Comparison of ENCODE assay signal across 8 cellular contexts in the genomic region with DNA sequence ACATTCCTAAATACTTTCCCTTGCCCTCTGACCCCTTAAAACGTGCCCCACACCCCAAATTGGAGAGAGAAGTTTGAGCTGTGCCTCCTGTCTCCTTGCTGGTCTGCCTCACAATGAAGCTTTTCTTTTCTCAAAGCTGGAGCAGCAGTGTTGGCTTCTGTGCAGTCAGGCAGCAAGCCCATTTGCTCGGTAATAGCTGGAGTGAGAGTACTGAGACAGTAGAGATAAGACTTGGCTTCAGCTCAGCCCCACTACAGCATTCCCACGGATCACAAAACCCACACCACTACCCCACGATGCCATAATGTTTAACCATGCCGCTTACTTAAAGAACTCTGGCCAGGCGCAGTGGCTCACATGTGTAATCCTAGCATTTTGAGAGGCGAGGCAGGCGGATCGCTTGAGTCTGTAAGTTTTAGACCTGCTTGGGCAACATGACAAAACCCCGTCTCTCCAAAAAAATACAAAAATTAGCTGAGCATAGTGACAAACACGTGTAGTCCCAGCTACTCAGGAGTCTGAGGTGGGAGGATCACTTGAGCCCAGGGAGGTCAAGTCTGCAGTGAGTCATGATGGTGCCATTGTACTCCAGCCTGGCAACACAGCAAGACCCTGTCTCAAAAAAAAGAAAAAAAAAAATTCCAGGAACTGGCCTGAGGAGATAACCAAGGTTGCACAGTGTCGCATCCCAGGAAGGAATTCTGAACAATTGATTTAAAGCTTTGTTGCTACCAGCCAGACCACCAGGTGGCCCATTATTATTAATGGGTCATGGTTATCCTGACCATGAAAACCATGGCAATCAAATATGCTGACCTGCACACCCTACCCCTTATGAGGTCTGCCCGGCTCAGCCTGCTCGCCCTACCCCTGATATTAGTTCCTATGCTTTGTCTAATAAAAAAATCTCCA.
DNase-seq lines count a peak whose midpoint lies in the region; ATAC-seq, FAIRE-seq and TF ChIP-seq lines count a peak whose summit lies in the region.

No MANE protein-coding gene starts in this region.

- peak overlapping the region; percentile 27 for H3K27ac Mint-ChIP-seq in activated T-cell treated with anti-CD3 and anti-CD28 coated beads, Interleukin-2, amount 50 U/mL, for 72 hours

- no peaks in the 10 kb centered on the region for H3K27me3 ChIP-seq in layer of hippocampus (ENCODE audit: control insufficient read depth, insufficient read depth, low read length)

- FAIRE-seq in urothelium cell line (lab: Jason Lieb, UNC): peak; percentile 61

- DNase-seq in activated T-cell treated with anti-CD3 and anti-CD28 coated beads, Interleukin-2, amount 50 U/mL, for 72 hours: no peak
- DNase-seq in activated T-cell treated with anti-CD3 and anti-CD28 coated beads for 4 hours (no peak), astrocyte of the cerebellum (ENCODE audit: low read depth) (peak; percentile 43), urothelium cell line (ENCODE audit: low spot score) (no peak), DMS79 (lab: John Stamatoyannopoulos, UW) (no peak)
- no peak for DNase-seq in activated T-cell treated with anti-CD3 and anti-CD28 coated beads, Interleukin-2, amount 50 U/mL, for 48 hours
- DNase-seq in activated CD4-positive, alpha-beta T cell treated with anti-CD3 and anti-CD28 coated beads, Interleukin-2, amount 50 U/mL, for 1 hour: no peak

- H3K4me3 ChIP-seq in astrocyte of the cerebellum (ENCODE audit: low read depth, low read length): no peak overlapping the region

- no peak for TF ChIP-seq CTCF in astrocyte of the cerebellum (IDR thresholded peaks at IDR 0.05; ENCODE audit: low read depth, low read length, missing control alignments)

- H3K4me1 Mint-ChIP-seq in activated T-cell treated with anti-CD3 and anti-CD28 coated beads, Interleukin-2, amount 50 U/mL, for 72 hours (ENCODE audit: low read depth): peaks cover 25% of the 10 kb centered on the region

- no peaks in the 10 kb centered on the region for H3K36me3 Mint-ChIP-seq in activated T-cell treated with anti-CD3 and anti-CD28 coated beads, Interleukin-2, amount 50 U/mL, for 72 hours (ENCODE audit: insufficient read depth in 2 of 2)

- peak overlapping the region; percentile 74 for H3K27ac ChIP-seq in layer of hippocampus (ENCODE audit: low read depth, low read length)

- no peaks in the 10 kb centered on the region for H3K27me3 Mint-ChIP-seq in activated T-cell treated with anti-CD3 and anti-CD28 coated beads, Interleukin-2, amount 50 U/mL, for 72 hours (ENCODE audit: low read depth)

- ATAC-seq in activated T-cell treated with anti-CD3 and anti-CD28 coated beads, Interleukin-2, amount 50 U/mL, for 72 hours (replicated peaks in 1 of 2): no peak

- no peaks in the 10 kb centered on the region for H3K9me3 Mint-ChIP-seq in activated T-cell treated with anti-CD3 and anti-CD28 coated beads, Interleukin-2, amount 50 U/mL, for 72 hours

- H3K4me3 Mint-ChIP-seq in activated T-cell treated with anti-CD3 and anti-CD28 coated beads, Interleukin-2, amount 50 U/mL, for 72 hours: no peak overlapping the region

- in situ Hi-C loops in astrocyte of the cerebellum (cut with HindIII; ENCODE audit: low sequenced_read_pairs): loop anchor here (10.0 kb wide), 1 partner anchor 116 kb away; no protein-coding TSS in a partner anchor
